In the genomic region with DNA sequence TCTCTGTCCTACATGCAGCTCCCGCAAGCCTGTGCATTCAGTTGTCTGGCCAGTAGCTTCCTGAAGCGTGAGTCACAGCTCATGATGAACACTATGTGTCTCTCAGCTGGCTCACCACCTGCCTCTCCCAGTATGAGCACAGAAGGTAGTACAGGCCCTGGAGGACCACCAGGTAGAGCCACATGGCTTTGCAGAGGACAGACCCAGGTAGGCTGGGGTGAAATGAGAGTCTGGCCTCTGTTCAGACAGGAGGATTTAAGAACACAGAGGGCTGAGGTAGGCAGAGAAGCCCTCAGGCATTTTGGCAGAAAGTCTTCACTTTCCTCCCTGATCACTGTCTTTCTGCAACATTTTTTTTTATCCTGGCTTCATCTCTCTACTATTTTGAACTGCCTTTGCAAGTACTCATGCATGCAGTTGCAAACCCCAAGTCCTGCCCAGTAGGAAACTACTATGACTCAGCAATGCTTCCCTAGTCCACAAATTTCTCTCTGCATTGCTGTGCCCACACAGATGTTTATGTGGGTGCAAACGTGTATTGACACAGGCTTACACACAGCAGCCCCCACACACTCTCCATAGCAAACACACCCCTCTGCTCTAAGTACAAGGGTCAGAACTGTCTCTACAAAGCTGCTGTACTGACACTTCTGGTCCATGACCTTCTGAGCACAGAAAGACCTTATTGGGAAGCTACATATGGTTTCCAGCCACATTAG, we compare ENCODE assay signal across 10 cellular contexts. TPM values are rescaled to one million over a fixed set of nuclear protein-coding genes. Genes with fewer than 3 reads are reported as not detected.
A peak's percentile ranks its signal among the peaks of the same experiment; 100 is the strongest.
DNase-seq lines count a peak whose midpoint lies in the region; ATAC-seq and TF ChIP-seq lines count a peak whose summit lies in the region.
"Had no signal": no experiment of that assay in that cellular context is flagged by ENCODE, and none has a peak within 500 bp of the region (broad histone marks: within the 10 kb centered on the region; RNA-seq: fewer than 3 reads in every experiment).

No MANE protein-coding gene starts in this region.

- no peak overlapping the region for H3K9ac ChIP-seq in SK-N-MC (ENCODE audit: insufficient read length)

- H3K36me3 ChIP-seq in SK-N-MC (ENCODE audit: insufficient read depth, low read length) (no peaks in the 10 kb centered on the region), upper lobe of right lung (no peaks in the 10 kb centered on the region)

- no peaks in the 10 kb centered on the region for H3K36me3 Mint-ChIP-seq in activated naive CD8-positive, alpha-beta T cell treated with anti-CD3 and anti-CD28 coated beads, Interleukin-2, amount 50 U/mL, for 24 hours (ENCODE audit: low read depth)
- no peaks in the 10 kb centered on the region for H3K36me3 Mint-ChIP-seq in activated naive CD8-positive, alpha-beta T cell treated with anti-CD3 and anti-CD28 coated beads for 36 hours

- peak; percentile 64 for ATAC-seq in activated naive CD8-positive, alpha-beta T cell treated with anti-CD3 and anti-CD28 coated beads, Interleukin-2, amount 50 U/mL, for 24 hours
- ATAC-seq in upper lobe of right lung (peak; percentile 51), HG03439 (IDR thresholded peaks at IDR 0.05; ENCODE audit: unreplicated experiment) (no peak), left ventricle myocardium superior (no peak)

- no peak overlapping the region for H3K4me3 Mint-ChIP-seq in activated naive CD8-positive, alpha-beta T cell treated with anti-CD3 and anti-CD28 coated beads, Interleukin-2, amount 50 U/mL, for 24 hours
- H3K4me3 Mint-ChIP-seq in activated naive CD8-positive, alpha-beta T cell treated with anti-CD3 and anti-CD28 coated beads for 36 hours: no peak overlapping the region

- H3K27ac Mint-ChIP-seq in activated naive CD8-positive, alpha-beta T cell treated with anti-CD3 and anti-CD28 coated beads, Interleukin-2, amount 50 U/mL, for 24 hours: no peak overlapping the region
- H3K27ac Mint-ChIP-seq in activated naive CD8-positive, alpha-beta T cell treated with anti-CD3 and anti-CD28 coated beads for 36 hours: no peak overlapping the region

- no peaks in the 10 kb centered on the region for H3K4me1 ChIP-seq in upper lobe of right lung

- H3K27me3 Mint-ChIP-seq in activated naive CD8-positive, alpha-beta T cell treated with anti-CD3 and anti-CD28 coated beads, Interleukin-2, amount 50 U/mL, for 24 hours: peaks cover 14% of the 10 kb centered on the region
- peaks cover 7% of the 10 kb centered on the region for H3K27me3 Mint-ChIP-seq in activated naive CD8-positive, alpha-beta T cell treated with anti-CD3 and anti-CD28 coated beads for 36 hours

- H3K27ac ChIP-seq in SK-N-MC (peak overlapping the region; percentile 1; the same call in 1 of the 2 replicates), upper lobe of right lung (no peak overlapping the region)

- no peaks in the 10 kb centered on the region; the same call in 1 of the 2 replicates for H3K9me3 ChIP-seq in SK-N-MC (ENCODE audit: low read depth, low read length)
- H3K9me3 ChIP-seq in upper lobe of right lung: no peaks in the 10 kb centered on the region

- no peak for TF ChIP-seq CTCF in upper lobe of right lung (IDR thresholded peaks at IDR 0.05)

- no peak for DNase-seq in activated naive CD8-positive, alpha-beta T cell treated with anti-CD3 and anti-CD28 coated beads, Interleukin-2, amount 50 U/mL, for 24 hours
- DNase-seq in activated naive CD8-positive, alpha-beta T cell treated with anti-CD3 and anti-CD28 coated beads for 36 hours: no peak
- DNase-seq in SK-N-MC (ENCODE audit: low read depth, low spot score) (no peak), iris pigment epithelial cell (ENCODE audit: low read depth) (peak; percentile 68), upper lobe of right lung (no peak), amniotic stem cell (lab: John Stamatoyannopoulos, UW) (no peak), left ventricle myocardium superior (no peak)
- DNase-seq: DND-41 had no signal

- peaks cover 6% of the 10 kb centered on the region for H3K9me3 Mint-ChIP-seq in activated naive CD8-positive, alpha-beta T cell treated with anti-CD3 and anti-CD28 coated beads, Interleukin-2, amount 50 U/mL, for 24 hours
- H3K9me3 Mint-ChIP-seq in activated naive CD8-positive, alpha-beta T cell treated with anti-CD3 and anti-CD28 coated beads for 36 hours: peaks cover 8% of the 10 kb centered on the region

- no peaks in the 10 kb centered on the region for H3K27me3 ChIP-seq in upper lobe of right lung

- H3K4me3 ChIP-seq in SK-N-MC: no peak overlapping the region
- H3K4me3 ChIP-seq in upper lobe of right lung: no peak overlapping the region

- intact Hi-C loops in upper lobe of right lung (cut with DNase I) (no loop called here), left ventricle myocardium superior (cut with micrococcal nuclease) (no loop called here)

- peaks cover 6% of the 10 kb centered on the region for H3K4me1 Mint-ChIP-seq in activated naive CD8-positive, alpha-beta T cell treated with anti-CD3 and anti-CD28 coated beads, Interleukin-2, amount 50 U/mL, for 24 hours
- peaks cover 3% of the 10 kb centered on the region for H3K4me1 Mint-ChIP-seq in activated naive CD8-positive, alpha-beta T cell treated with anti-CD3 and anti-CD28 coated beads for 36 hours

RNA-seq across cellular contexts. Expression of a gene that starts 7.2 kb away (rescaled TPM):
- not detected for total RNA-seq in activated naive CD8-positive, alpha-beta T cell treated with anti-CD3 and anti-CD28 coated beads for 36 hours
- total RNA-seq in upper lobe of right lung (not detected), left ventricle myocardium superior (not detected)
- total RNA-seq: mononuclear cell had no signal

RNA-seq across cellular contexts. Expression of a gene that starts 15.9 kb away (rescaled TPM):
- total RNA-seq in activated naive CD8-positive, alpha-beta T cell treated with anti-CD3 and anti-CD28 coated beads for 36 hours: under 1 TPM; 0.10 to 0.12 TPM
- total RNA-seq in upper lobe of right lung (0.32 TPM), left ventricle myocardium superior (0.12 TPM)

Comparison
In these comparisons a context has a peak if more than half of its experiments do, and no peak if none do; other contexts are left out.
1. ATAC-seq: peak in activated naive CD8-positive, alpha-beta T cell treated with anti-CD3 and anti-CD28 coated beads, Interleukin-2, amount 50 U/mL, for 24 hours (single experiment) and upper lobe of right lung (single experiment); none in HG03439 (single experiment) and left ventricle myocardium superior (single experiment).